8 cellular contexts compared by ENCODE assay signal in the genomic region with DNA sequence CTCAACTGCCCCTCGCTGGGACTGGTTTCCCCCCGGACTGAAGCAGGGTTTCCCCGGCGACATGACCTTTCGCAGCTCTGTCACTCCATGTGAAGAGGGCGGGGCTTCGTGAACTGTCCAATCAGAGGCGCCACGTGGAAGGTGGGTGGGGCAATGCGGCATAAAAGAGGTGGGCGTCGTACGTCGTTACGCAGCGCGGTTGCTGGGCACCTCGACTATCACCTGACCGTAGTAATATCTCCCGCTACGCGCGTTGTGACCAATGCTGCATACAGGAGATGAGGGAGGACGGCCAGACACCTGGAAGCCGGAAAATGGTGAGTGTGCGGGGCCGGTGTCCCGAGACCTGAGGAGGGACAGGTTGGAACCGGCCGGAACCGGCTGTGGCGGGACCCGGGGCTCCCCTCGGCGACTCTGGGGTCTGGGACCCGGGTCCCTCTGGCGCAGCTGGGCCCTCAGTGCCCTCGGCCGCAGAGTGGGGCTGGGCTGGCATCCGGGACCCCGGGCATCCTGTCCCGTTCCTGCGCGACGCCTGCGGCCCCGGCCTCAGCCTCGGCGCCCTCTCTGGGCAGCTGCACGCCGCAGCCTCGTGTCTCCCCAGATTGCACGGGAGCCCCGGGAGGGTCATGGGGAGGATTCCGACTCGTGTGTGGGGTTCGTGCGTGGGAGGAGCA. TPM values are rescaled to one million over a fixed set of nuclear protein-coding genes. Genes with fewer than 3 reads are reported as not detected.
DNase-seq lines count a peak whose midpoint lies in the region; ATAC-seq lines count a peak whose summit lies in the region.

No MANE protein-coding gene starts in this region.

- no peaks in the 10 kb centered on the region for H3K27me3 ChIP-seq in MG63

- H3K4me3 ChIP-seq in MG63: no peak overlapping the region

- H3K9me3 ChIP-seq in MG63: peaks cover 61% of the 10 kb centered on the region

- DNase-seq in Daoy (ENCODE audit: low read depth): peak; percentile 85
- peak; percentile 67 for DNase-seq in activated CD4-positive, alpha-beta T cell treated with anti-CD3 and anti-CD28 coated beads for 1 hour
- peak; percentile 93 for DNase-seq in cerebellar cortex (ENCODE audit: low spot score)
- peak; percentile 86 for DNase-seq in kidney tubule cell (ENCODE audit: low spot score)
- DNase-seq in stimulated activated CD4-positive, alpha-beta T cell treated with anti-CD3 and anti-CD28 coated beads, Interleukin-15, amount 100 ng/mL, for 48 hours (ENCODE audit: low read depth in 2 of 2): peak; percentile 57 to 68
- DNase-seq in NK-92 treated with Interleukin-12 subunit alpha and Interleukin-12 subunit beta, amount 100 ng/mL, for 24 hours (lab: John Stamatoyannopoulos, UW): no peak
- DNase-seq in MG63: no peak

- H3K36me3 ChIP-seq in MG63: peaks cover 44% of the 10 kb centered on the region

- no peak for ATAC-seq in GM19395 (IDR thresholded peaks at IDR 0.05; ENCODE audit: unreplicated experiment)

RNA-seq across cellular contexts. Expression of gene ZNF136, which starts 32.1 kb away (rescaled TPM):
- total RNA-seq in Daoy (2014; rRNA removed; shearing (Covaris generic)): 3.9 and 5.0 TPM in 2 replicates
- 5.1 and 15.1 TPM in 2 replicates for total RNA-seq in MG63 (2014; rRNA removed; shearing (Covaris generic); ENCODE audit: low replicate concordance)

RNA-seq across cellular contexts. Expression of gene ZNF625, which starts 38.4 kb away (rescaled TPM):
- 6.3 and 14.0 TPM in 2 replicates for total RNA-seq in Daoy (2014; rRNA removed; shearing (Covaris generic))
- total RNA-seq in MG63 (2014; rRNA removed; shearing (Covaris generic); ENCODE audit: low replicate concordance): 5.3 and 12.4 TPM in 2 replicates

RNA-seq across cellular contexts. Expression of gene ZNF20, which starts 54.8 kb away (rescaled TPM):
- 2.6 and 3.3 TPM in 2 replicates for total RNA-seq in Daoy (2014; rRNA removed; shearing (Covaris generic))
- total RNA-seq in MG63 (2014; rRNA removed; shearing (Covaris generic); ENCODE audit: low replicate concordance): 7.5 and 36.6 TPM in 2 replicates

Comparison
In these comparisons a context has a peak if more than half of its experiments do, and no peak if none do; other contexts are left out.
1. DNase-seq: peak in Daoy (single experiment), activated CD4-positive, alpha-beta T cell treated with anti-CD3 and anti-CD28 coated beads for 1 hour (single experiment), cerebellar cortex (single experiment), kidney tubule cell (single experiment) and stimulated activated CD4-positive, alpha-beta T cell treated with anti-CD3 and anti-CD28 coated beads, Interleukin-15, amount 100 ng/mL, for 48 hours (2 of 2); none in NK-92 treated with Interleukin-12 subunit alpha and Interleukin-12 subunit beta, amount 100 ng/mL, for 24 hours (single experiment) and MG63 (single experiment).